Comparison of ENCODE assay signal across 7 cellular contexts in the genomic region with DNA sequence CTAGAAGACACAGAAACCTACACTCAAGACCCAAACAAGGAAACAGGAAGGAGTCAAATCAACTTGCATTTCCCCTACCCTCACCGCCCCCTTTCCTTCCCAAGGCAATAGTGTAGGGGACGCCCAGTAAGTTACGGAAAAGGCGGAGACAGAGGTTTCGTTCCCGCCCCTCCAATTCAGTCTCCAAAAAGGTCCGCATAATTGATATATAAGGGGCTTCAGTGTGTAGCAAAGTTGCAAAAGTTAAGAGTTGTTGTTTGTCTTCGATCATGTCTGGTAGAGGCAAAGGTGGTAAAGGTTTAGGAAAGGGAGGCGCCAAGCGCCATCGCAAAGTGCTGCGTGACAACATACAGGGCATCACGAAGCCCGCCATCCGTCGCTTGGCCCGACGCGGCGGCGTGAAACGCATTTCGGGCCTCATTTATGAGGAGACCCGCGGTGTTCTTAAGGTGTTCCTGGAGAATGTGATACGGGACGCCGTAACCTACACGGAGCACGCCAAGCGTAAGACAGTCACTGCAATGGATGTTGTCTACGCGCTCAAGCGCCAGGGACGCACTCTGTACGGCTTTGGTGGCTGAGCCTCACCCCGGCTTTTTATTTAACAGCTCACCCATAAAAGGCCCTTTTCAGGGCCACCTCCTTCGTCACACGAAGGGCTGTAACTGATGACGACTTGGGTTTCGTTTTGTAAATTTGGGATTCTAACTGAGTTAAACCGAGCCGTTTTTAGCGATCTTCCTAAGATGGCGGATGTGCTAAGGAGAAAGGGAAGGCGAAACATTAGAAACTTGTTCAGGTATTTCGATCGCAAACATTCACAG.
DNase-seq lines count a peak whose midpoint lies in the region; ATAC-seq, FAIRE-seq and TF ChIP-seq lines count a peak whose summit lies in the region.

No MANE protein-coding gene starts in this region.

- H3K27me3 Mint-ChIP-seq in activated CD4-positive, alpha-beta T cell treated with anti-CD3 and anti-CD28 coated beads, Interleukin-2, amount 10 ng/mL, durations not matched to agents 7 days and 5 days, result no peaks in the 10 kb centered on the region

- no peak for TF ChIP-seq CTCF in H1 (IDR thresholded peaks at IDR 0.05; ENCODE audit: control extremely low read depth in 1 of 3, insufficient read depth in 1 of 3, low read depth in 1 of 3, low read length in 3 of 3)

- H4K20me1 ChIP-seq in H1 (replicated peaks in 1 of 2; ENCODE audit: control insufficient read depth in 1 of 2, insufficient read depth in 2 of 2, low read length in 2 of 2), result no peaks in the 10 kb centered on the region

- H3K14ac ChIP-seq in H1 (ENCODE audit: insufficient read length), result no peak overlapping the region

- WGBS in H1 (ENCODE audit: extremely low coverage in 1 of 2, insufficient coverage in 1 of 2, insufficient read length in 1 of 2, insufficient replicate concordance in 2 of 2, low coverage in 1 of 2, low lambda C conversion rate in 2 of 2, missing lambda C conversion rate in 1 of 2), 2 experiments, result 1% methylated on average over 48 of the region's 48 CpGs; no CpG with 5 or more reads in 1 of the 2 experiments

- H2AK5ac ChIP-seq in H1 (ENCODE audit: low read depth, low read length), result peak overlapping the region; percentile 79; the same call in 1 of the 2 replicates

- peak overlapping the region; percentile 99 for H2BK5ac ChIP-seq in H1 (ENCODE audit: low read depth, low read length)

- peaks cover 11% of the 10 kb centered on the region for H3K23me2 ChIP-seq in H1 (ENCODE audit: low read depth, low read length)

- H3K36me3 Mint-ChIP-seq in activated CD4-positive, alpha-beta T cell treated with anti-CD3 and anti-CD28 coated beads, Interleukin-2, amount 10 ng/mL, durations not matched to agents 7 days and 5 days (ENCODE audit: low read depth), result peaks cover 3% of the 10 kb centered on the region

- peak; percentile 65 for ATAC-seq in GM18909 (IDR thresholded peaks at IDR 0.05; ENCODE audit: poor library complexity, unreplicated experiment)
- peak; percentile 59 for ATAC-seq in HG03097 (IDR thresholded peaks at IDR 0.05; ENCODE audit: low FRiP score, unreplicated experiment)

- H2BK120ac ChIP-seq in H1 (replicated peaks; ENCODE audit: low read depth, low read length), result peak overlapping the region; percentile 31

- H3K56ac ChIP-seq in H1 (replicated peaks; ENCODE audit: insufficient read length, low read depth, low read length), result peak overlapping the region; percentile 95

- peak overlapping the region; percentile 31 for H4K5ac ChIP-seq in H1 (ENCODE audit: insufficient read length, low read depth, low read length)

- FAIRE-seq in H1 (lab: Jason Lieb, UNC), result peak; percentile 78

- H3K4ac ChIP-seq in H1 (replicated peaks; ENCODE audit: insufficient read length, low read depth, low read length), result peak overlapping the region; percentile 83

- peak overlapping the region; percentile 40; the same call in 1 of the 2 replicates for H2BK12ac ChIP-seq in H1 (ENCODE audit: low read depth, low read length)

- peak in 1 of 2 experiments; percentile 87; a peak in 1 of 3 replicates for TF ChIP-seq EP300 in H1 (IDR thresholded peaks at IDR 0.05; ENCODE audit: borderline replicate concordance in 1 of 2, low read depth in 2 of 2, low read length in 2 of 2)

- H4K8ac ChIP-seq in H1 (ENCODE audit: extremely low read depth, insufficient read depth, low read length), result peak overlapping the region; percentile 75; the same call in 1 of the 2 replicates

- H4K91ac ChIP-seq in H1 (replicated peaks; ENCODE audit: insufficient read length, low read length), result peak overlapping the region; percentile 57

- H3K4me3 Mint-ChIP-seq in activated CD4-positive, alpha-beta T cell treated with anti-CD3 and anti-CD28 coated beads, Interleukin-2, amount 10 ng/mL, durations not matched to agents 7 days and 5 days, result peak overlapping the region; percentile 72

- no peaks in the 10 kb centered on the region for H3K79me1 ChIP-seq in H1 (ENCODE audit: low read depth, low read length)

- H2BK20ac ChIP-seq in H1 (ENCODE audit: low read length), result no peak overlapping the region

- no peak overlapping the region for H3K23ac ChIP-seq in H1 (ENCODE audit: insufficient read length)

- CTCF ChIA-PET in activated CD4-positive, alpha-beta T cell treated with anti-CD3 and anti-CD28 coated beads, Interleukin-2, amount 10 ng/mL, durations not matched to agents 7 days and 5 days (lab: Charles Lee), result interaction anchor here (1.0 to 2.3 kb wide), 2 partner anchors 10 to 12 kb away, joined by 4 to 9 read pairs; a partner anchor contains a TSS
- CTCF ChIA-PET in H1 (lab: Charles Lee; ENCODE audit: partially characterized antibody), result interaction anchor here (1.1 kb wide), 2 partner anchors 30 to 44 kb away, joined by 4 read pairs; a partner anchor contains a TSS

- peak overlapping the region; percentile 96 for H3K18ac ChIP-seq in H1 (ENCODE audit: extremely low read depth, low read length)

- H2BK15ac ChIP-seq in H1 (ENCODE audit: low read length), result no peak overlapping the region

- no peaks in the 10 kb centered on the region for H3K36me3 ChIP-seq in H1 (ENCODE audit: control insufficient read depth in 2 of 4, insufficient read depth in 4 of 4, low read length in 3 of 4)
- no peaks in the 10 kb centered on the region for H3K36me3 ChIP-seq in mucosa of rectum (ENCODE audit: control insufficient read depth in 2 of 2, insufficient read depth in 2 of 2, low read length in 2 of 2)
- no peaks in the 10 kb centered on the region for H3K36me3 ChIP-seq in subcutaneous abdominal adipose tissue (ENCODE audit: control insufficient read depth in 5 of 5, insufficient read depth in 5 of 5, low read length in 5 of 5)

- peaks cover 1 to 8% (median 4%) of the 10 kb centered on the region in 4 experiments; a peak in 6 of 7 replicates for H3K4me1 ChIP-seq in H1 (replicated peaks in 1 of 4; ENCODE audit: control insufficient read depth in 3 of 4, insufficient read depth in 4 of 4, low read length in 3 of 4)
- H3K4me1 ChIP-seq in mucosa of rectum (ENCODE audit: control insufficient read depth in 2 of 2, insufficient read depth in 2 of 2, low read length in 2 of 2), result peaks cover 6 to 23% of the 10 kb centered on the region in 2 donors
- peaks cover 0 to 14% (median 12%) of the 10 kb centered on the region in 5 donors for H3K4me1 ChIP-seq in subcutaneous abdominal adipose tissue (ENCODE audit: control insufficient read depth in 5 of 5, insufficient read depth in 5 of 5, low read length in 5 of 5)

- H3K4me3 ChIP-seq in H1 (ENCODE audit: extremely low read depth in 1 of 4, insufficient read depth in 2 of 4, low read depth in 3 of 4, low read length in 4 of 4), result peak overlapping the region; percentile 64 to 96 (median 87)
- H3K4me3 ChIP-seq in mucosa of rectum (ENCODE audit: low read length in 2 of 2), result peak overlapping the region; percentile 34 to 69
- peak overlapping the region; percentile 40 to 84 (median 76) for H3K4me3 ChIP-seq in subcutaneous abdominal adipose tissue (ENCODE audit: low read depth in 1 of 5, low read length in 5 of 5)

- TF ChIP-seq POLR2A in H1 (IDR thresholded peaks at IDR 0.05; ENCODE audit: control extremely low read depth in 1 of 2, low read depth in 2 of 2, low read length in 2 of 2), result peak; percentile 100

- peak overlapping the region; percentile 82 to 86 for H3K4me2 ChIP-seq in H1 (ENCODE audit: insufficient read depth in 1 of 2, low read depth in 2 of 2, low read length in 2 of 2)

- TF ChIP-seq RAD21 in H1 (IDR thresholded peaks at IDR 0.05 in 1 of 2, conservative IDR thresholded peaks at IDR 0.05 in 1 of 2; ENCODE audit: low read depth in 2 of 2, low read length in 2 of 2), result no peak

- H2AFZ ChIP-seq in H1 (ENCODE audit: low read length), result no peak overlapping the region

- H3K27ac ChIP-seq in H1 (ENCODE audit: low read depth, low read length) (peak overlapping the region; percentile 96), mucosa of rectum (ENCODE audit: low read depth in 2 of 2, low read length in 2 of 2) (peak overlapping the region; percentile 69 to 80), subcutaneous abdominal adipose tissue (ENCODE audit: low read depth, low read length) (peak overlapping the region; percentile 60)

- DNase-seq in activated CD4-positive, alpha-beta T cell treated with anti-CD3 and anti-CD28 coated beads, Interleukin-2, amount 10 ng/mL, durations not matched to agents 7 days and 5 days, result peak; percentile 92
- DNase-seq in H1 (ENCODE audit: low read depth in 1 of 2, low spot score in 2 of 2), result peak in 1 of 2 experiments; percentile 78
- DNase-seq in D341Med (ENCODE audit: low spot score), result no peak

- H3K9me3 ChIP-seq in H1 (ENCODE audit: insufficient read depth in 2 of 2, low read depth in 1 of 2, low read length in 1 of 2), result no peaks in the 10 kb centered on the region
- no peaks in the 10 kb centered on the region for H3K9me3 ChIP-seq in mucosa of rectum (ENCODE audit: control insufficient read depth in 2 of 2, low read length in 2 of 2)
- H3K9me3 ChIP-seq in subcutaneous abdominal adipose tissue (ENCODE audit: control insufficient read depth in 5 of 5, low read length in 5 of 5), result peaks cover 0 to 8% (median 0%) of the 10 kb centered on the region in 5 donors

- H3K27ac Mint-ChIP-seq in activated CD4-positive, alpha-beta T cell treated with anti-CD3 and anti-CD28 coated beads, Interleukin-2, amount 10 ng/mL, durations not matched to agents 7 days and 5 days, result peak overlapping the region; percentile 96

- no peaks in the 10 kb centered on the region for H3K79me2 ChIP-seq in H1 (ENCODE audit: control insufficient read depth in 1 of 2, insufficient read depth in 2 of 2, low read length in 2 of 2)

- POLR2A ChIA-PET in activated CD4-positive, alpha-beta T cell treated with anti-CD3 and anti-CD28 coated beads, Interleukin-2, amount 10 ng/mL, durations not matched to agents 7 days and 5 days (lab: Charles Lee), result interaction anchor here (0.6 to 1.3 kb wide), 8 partner anchors 10 to 1104 kb away, joined by 3 to 18 read pairs (median 4); a partner anchor contains a TSS
- POLR2A ChIA-PET in H1 (lab: Charles Lee; ENCODE audit: partially characterized antibody), result interaction anchor here (0.5 to 7.8 kb wide), 20 partner anchors 10 to 1632 kb away, joined by 3 to 97 read pairs (median 6); a partner anchor contains a TSS

- no peaks in the 10 kb centered on the region for H3K27me3 ChIP-seq in H1 (replicated peaks in 1 of 4; ENCODE audit: control insufficient read depth in 3 of 4, extremely low read depth in 1 of 4, insufficient read depth in 3 of 4, low read length in 3 of 4)
- peaks cover 0 to 2% of the 10 kb centered on the region in 2 donors for H3K27me3 ChIP-seq in mucosa of rectum (ENCODE audit: control insufficient read depth in 2 of 2, insufficient read depth in 2 of 2, low read length in 2 of 2)
- peaks cover 10 to 37% (median 14%) of the 10 kb centered on the region in 5 donors for H3K27me3 ChIP-seq in subcutaneous abdominal adipose tissue (ENCODE audit: control insufficient read depth in 5 of 5, insufficient read depth in 4 of 5, low read length in 5 of 5)

- peaks cover 64% of the 10 kb centered on the region for H3K4me1 Mint-ChIP-seq in activated CD4-positive, alpha-beta T cell treated with anti-CD3 and anti-CD28 coated beads, Interleukin-2, amount 10 ng/mL, durations not matched to agents 7 days and 5 days

- H3K9me3 Mint-ChIP-seq in activated CD4-positive, alpha-beta T cell treated with anti-CD3 and anti-CD28 coated beads, Interleukin-2, amount 10 ng/mL, durations not matched to agents 7 days and 5 days, result no peaks in the 10 kb centered on the region

- peak overlapping the region; percentile 89 to 98 (median 94) for H3K9ac ChIP-seq in H1 (replicated peaks in 1 of 4; ENCODE audit: extremely low read depth in 1 of 4, low read depth in 3 of 4, low read length in 3 of 4)
- peak overlapping the region; percentile 36 to 71 for H3K9ac ChIP-seq in mucosa of rectum (ENCODE audit: low read depth in 1 of 2, low read length in 2 of 2)
- H3K9ac ChIP-seq in subcutaneous abdominal adipose tissue (ENCODE audit: low read length in 5 of 5), result peak overlapping the region in 3 of 5 donors; percentile 58 to 64 (median 59)
